ENCODE assay signal across 17 cellular contexts in genomic region chrX:45715787-45716186, GRCh38.
DNase-seq lines count a peak whose midpoint lies in the region; ATAC-seq and TF ChIP-seq lines count a peak whose summit lies in the region.
"Had no signal": no experiment of that assay in that cellular context is flagged by ENCODE, and none has a peak within 500 bp of the region (broad histone marks: within the 10 kb centered on the region; RNA-seq: fewer than 3 reads in every experiment).

No MANE protein-coding gene starts in this region.

- no peak overlapping the region for H2AFZ ChIP-seq in SK-N-SH (ENCODE audit: low read depth)

- peak overlapping the region; percentile 18 for H3K4me2 ChIP-seq in SK-N-SH

- CTCF ChIA-PET in SK-N-SH (lab: Yijun Ruan, JAX): no interaction called here

- H4K20me1 ChIP-seq in SK-N-SH (ENCODE audit: insufficient read depth): no peaks in the 10 kb centered on the region

- peaks cover 63% of the 10 kb centered on the region for H3F3A ChIP-seq in SK-N-SH (replicated peaks; ENCODE audit: insufficient read depth)

- peaks cover 18% of the 10 kb centered on the region; the same call in 1 of the 2 replicates for H3K79me2 ChIP-seq in SK-N-SH (ENCODE audit: insufficient read depth)

- TF ChIP-seq RAD21 in SK-N-SH (IDR thresholded peaks at IDR 0.05; ENCODE audit: low read length): no peak

- ATAC-seq in psoas muscle (no peak), GM18861 (IDR thresholded peaks at IDR 0.05; ENCODE audit: unreplicated experiment) (no peak)

- H3K4me1 ChIP-seq in SK-N-SH (ENCODE audit: control insufficient read depth in 1 of 2, insufficient read depth in 2 of 2, low read depth in 1 of 2, low read length in 1 of 2) (peaks cover 0 to 55% of the 10 kb centered on the region in 2 experiments; a peak in 2 of 4 replicates), psoas muscle (no peaks in the 10 kb centered on the region)
- H3K4me1 ChIP-seq: breast epithelium had no signal

- POLR2A ChIA-PET in SK-N-SH (lab: Yijun Ruan, JAX): no interaction called here

- no peaks in the 10 kb centered on the region for H3K9me2 ChIP-seq in SK-N-SH

- H3K27ac ChIP-seq in SK-N-SH (ENCODE audit: low read depth in 2 of 2, low read length in 1 of 2): peak overlapping the region; percentile 65 to 99
- no peak overlapping the region for H3K27ac ChIP-seq in psoas muscle
- H3K27ac ChIP-seq: breast epithelium had no signal

- TF ChIP-seq CTCF in SK-N-SH (IDR thresholded peaks at IDR 0.05) (no peak), fibroblast of mammary gland (conservative IDR thresholded peaks at IDR 0.05; ENCODE audit: control insufficient read depth, insufficient read depth, low read depth, low read length) (no peak), psoas muscle (IDR thresholded peaks at IDR 0.05) (no peak)

- intact Hi-C loops in psoas muscle (cut with DNase I): no loop called here

- no peak overlapping the region for H3K4me3 ChIP-seq in SK-N-SH (ENCODE audit: low read depth in 2 of 2, low read length in 1 of 2)
- H3K4me3 ChIP-seq in fibroblast of mammary gland (ENCODE audit: control insufficient read depth, low read depth, low read length): no peak overlapping the region
- no peak overlapping the region for H3K4me3 ChIP-seq in psoas muscle
- H3K4me3 ChIP-seq: breast epithelium had no signal

- WGBS in SK-N-SH (ENCODE audit: low lambda C conversion rate): 15% methylated on average over 1 of the region's 1 CpG
- WGBS in psoas muscle, 3 donors: 42 to 70% (median 63%) methylated on average over 1 of the region's 1 CpG

- DNase-seq in A172 (ENCODE audit: low spot score): peak; percentile 86
- DNase-seq in EH (ENCODE audit: low read depth): peak; percentile 72
- no peak for DNase-seq in SK-N-SH
- peak; percentile 49 for DNase-seq in fibroblast of mammary gland (ENCODE audit: low read depth)
- no peak for DNase-seq in psoas muscle
- DNase-seq in effector CD4-positive, alpha-beta T cell: no peak
- no peak for DNase-seq in DMS153 treated with DMSO at 0.1 percent for 48 hours (lab: John Stamatoyannopoulos, UW; ENCODE audit: unreplicated experiment)
- DNase-seq: activated CD4-positive, alpha-beta T cell treated with anti-CD3 and anti-CD28 coated beads for 4 hours; activated effector memory CD4-positive, alpha-beta T cell treated with anti-CD3 and anti-CD28 coated beads, Interleukin-2, amount 50 U/mL, for 16 hours; immature natural killer cell; Karpas-422; NCI-H187 treated with DMSO at 0.1 percent for 48 hours; NCI-H69; occipital lobe; T-helper 2 cell had no signal

- H3K9me3 ChIP-seq in SK-N-SH: no peaks in the 10 kb centered on the region
- H3K9me3 ChIP-seq in psoas muscle: no peaks in the 10 kb centered on the region
- H3K9me3 ChIP-seq: breast epithelium had no signal

- peak in 1 of 2 experiments; percentile 87; a peak in 1 of 4 replicates for TF ChIP-seq EP300 in SK-N-SH (IDR thresholded peaks at IDR 0.05; ENCODE audit: borderline replicate concordance in 1 of 2, low read depth in 1 of 2, low read length in 1 of 2)

- H3K27me3 ChIP-seq in SK-N-SH (ENCODE audit: insufficient read depth) (no peaks in the 10 kb centered on the region), psoas muscle (ENCODE audit: insufficient read depth in 3 of 3, low read length in 2 of 3) (peaks cover 0 to 4% (median 0%) of the 10 kb centered on the region in 3 donors)

- H3K36me3 ChIP-seq in SK-N-SH (replicated peaks in 1 of 2; ENCODE audit: control insufficient read depth in 1 of 2, insufficient read depth in 2 of 2, low read length in 1 of 2): no peaks in the 10 kb centered on the region
- H3K36me3 ChIP-seq in psoas muscle (ENCODE audit: insufficient read depth in 1 of 2, low read depth in 1 of 2): no peaks in the 10 kb centered on the region
- H3K36me3 ChIP-seq: breast epithelium had no signal

- peak overlapping the region; percentile 53 for H3K9ac ChIP-seq in SK-N-SH

TF ChIP-seq in SK-N-SH, 30 proteins besides CTCF, POLR2A, EP300 and RAD21 (continues in another document):
- no peak for TF ChIP-seq GABPA (IDR thresholded peaks at IDR 0.05; ENCODE audit: low read depth)
- TF ChIP-seq EZH2phosphoT487 (IDR thresholded peaks at IDR 0.05; ENCODE audit: borderline replicate concordance, low read depth): no peak
- TF ChIP-seq USF2 (IDR thresholded peaks at IDR 0.05; ENCODE audit: borderline replicate concordance, low read depth, low read length): no peak
- TF ChIP-seq ELF1 (IDR thresholded peaks at IDR 0.05): no peak
- peak; percentile 42; the same call in 1 of the 2 replicates for TF ChIP-seq FOXM1 (IDR thresholded peaks at IDR 0.05; ENCODE audit: low read depth)
- no peak for TF ChIP-seq REST (IDR thresholded peaks at IDR 0.05; ENCODE audit: low read depth, low read length)
- no peak for TF ChIP-seq MEF2A (IDR thresholded peaks at IDR 0.05; ENCODE audit: borderline replicate concordance, low read depth)
- peak; percentile 42; the same call in 1 of the 2 replicates for TF ChIP-seq FOSL2 (IDR thresholded peaks at IDR 0.05; ENCODE audit: borderline replicate concordance, low read depth)
- no peak for TF ChIP-seq TEAD4 (IDR thresholded peaks at IDR 0.05; ENCODE audit: borderline replicate concordance, insufficient read depth)
- no peak for TF ChIP-seq ZBTB33 (IDR thresholded peaks at IDR 0.05; ENCODE audit: borderline replicate concordance, low read depth)
- no peak for TF ChIP-seq FOXJ3 (CRISPR knock-in tag; IDR thresholded peaks at IDR 0.05)
- TF ChIP-seq RCOR1 (IDR thresholded peaks at IDR 0.05; ENCODE audit: low read length): no peak
- TF ChIP-seq JUND (IDR thresholded peaks at IDR 0.05): peak; percentile 54
- TF ChIP-seq MXI1 (IDR thresholded peaks at IDR 0.05; ENCODE audit: low read depth, low read length): no peak
- TF ChIP-seq NRF1 (IDR thresholded peaks at IDR 0.05; ENCODE audit: low read depth, low read length): no peak
- TF ChIP-seq NFIC (IDR thresholded peaks at IDR 0.05; ENCODE audit: borderline replicate concordance): no peak
- no peak for TF ChIP-seq RXRA (IDR thresholded peaks at IDR 0.05; ENCODE audit: borderline replicate concordance, low read depth)
- TF ChIP-seq TAF1 (IDR thresholded peaks at IDR 0.05; ENCODE audit: borderline replicate concordance, low read depth, low read length): no peak
- TF ChIP-seq, protein P1, sequence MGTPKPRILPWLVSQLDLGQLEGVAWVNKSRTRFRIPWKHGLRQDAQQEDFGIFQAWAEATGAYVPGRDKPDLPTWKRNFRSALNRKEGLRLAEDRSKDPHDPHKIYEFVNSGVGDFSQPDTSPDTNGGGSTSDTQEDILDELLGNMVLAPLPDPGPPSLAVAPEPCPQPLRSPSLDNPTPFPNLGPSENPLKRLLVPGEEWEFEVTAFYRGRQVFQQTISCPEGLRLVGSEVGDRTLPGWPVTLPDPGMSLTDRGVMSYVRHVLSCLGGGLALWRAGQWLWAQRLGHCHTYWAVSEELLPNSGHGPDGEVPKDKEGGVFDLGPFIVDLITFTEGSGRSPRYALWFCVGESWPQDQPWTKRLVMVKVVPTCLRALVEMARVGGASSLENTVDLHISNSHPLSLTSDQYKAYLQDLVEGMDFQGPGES (IDR thresholded peaks at IDR 0.05; ENCODE audit: low read depth, low read length): no peak
- no peak for TF ChIP-seq GATA2 (CRISPR knock-in tag; IDR thresholded peaks at IDR 0.05)
- no peak for TF ChIP-seq YY1 (IDR thresholded peaks at IDR 0.05; ENCODE audit: low read depth)

Comparison
In these comparisons a context has a peak if more than half of its experiments do, and no peak if none do; other contexts are left out.
1. DNase-seq: peak in A172 (single experiment), EH (single experiment) and fibroblast of mammary gland (single experiment); none in SK-N-SH (single experiment), psoas muscle (0 of 2), effector CD4-positive, alpha-beta T cell (single experiment) and DMS153 treated with DMSO at 0.1 percent for 48 hours (single experiment).